ENCODE assay signal across 9 cellular contexts in the genomic region with DNA sequence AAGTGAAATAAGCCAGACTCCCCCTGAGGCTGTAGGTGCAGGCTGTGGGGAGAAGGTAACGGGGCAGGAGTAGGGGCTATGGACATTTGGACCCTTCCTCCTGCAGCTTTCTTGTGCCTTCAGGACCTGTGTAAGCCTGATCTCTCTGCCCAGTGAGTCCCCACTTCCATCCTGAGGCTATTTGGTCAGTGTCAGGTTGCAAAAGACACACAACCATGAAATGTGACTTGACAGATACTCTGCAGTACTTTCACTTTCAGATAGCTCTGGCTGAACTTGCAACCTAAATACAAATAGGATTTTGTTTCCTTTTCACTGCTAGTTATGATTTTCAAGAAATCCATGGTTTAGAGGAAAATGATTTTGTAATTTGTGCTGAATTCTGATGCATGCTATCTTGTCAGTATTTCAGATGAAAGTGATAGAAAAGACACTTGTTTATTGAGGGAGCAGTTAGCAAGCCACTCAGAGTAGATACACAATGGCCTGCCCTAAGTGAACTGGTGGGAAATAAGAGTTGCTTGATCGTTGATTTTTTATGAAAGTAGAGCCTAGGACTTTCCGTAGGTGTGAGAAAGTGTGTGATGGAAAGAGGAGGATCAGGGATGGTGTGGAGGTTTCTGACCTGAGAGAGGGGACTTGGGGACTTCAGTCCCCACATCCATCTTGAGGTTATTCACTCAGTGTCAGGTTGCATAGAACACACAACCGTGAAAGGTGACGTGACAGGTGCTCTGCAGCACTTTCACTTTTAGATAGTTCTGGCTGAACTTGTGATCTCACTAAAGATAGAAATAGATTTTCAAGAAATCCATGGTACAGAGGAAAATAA. TPM values are rescaled to one million over a fixed set of nuclear protein-coding genes. Genes with fewer than 3 reads are reported as not detected.
DNase-seq lines count a peak whose midpoint lies in the region; ATAC-seq, FAIRE-seq and TF ChIP-seq lines count a peak whose summit lies in the region.
"Had no signal": no experiment of that assay in that cellular context is flagged by ENCODE, and none has a peak within 500 bp of the region (broad histone marks: within the 10 kb centered on the region; RNA-seq: fewer than 3 reads in every experiment).

No MANE protein-coding gene starts in this region.

- DNase-seq in A673 (ENCODE audit: low spot score) (no peak), NCI-H69 (lab: John Stamatoyannopoulos, UW) (peak; percentile 80), coronary artery (ENCODE audit: low spot score) (no peak), NCI-H1694 (lab: John Stamatoyannopoulos, UW) (no peak), urothelium cell line (ENCODE audit: low spot score) (no peak)
- DNase-seq: heart right ventricle had no signal

- no TSS peak for BruUV-seq in A673 (replicated peaks; lab: Mats Ljungman, UMichigan)

- no peaks in the 10 kb centered on the region for H3K4me1 ChIP-seq in A673 (ENCODE audit: insufficient read depth, low read length, poor library complexity, severe bottlenecking)

- H3K27me3 ChIP-seq in A673 (replicated peaks; ENCODE audit: insufficient read depth, low read depth, low read length, poor library complexity): peaks cover 25% of the 10 kb centered on the region

- ATAC-seq in GM18498 (IDR thresholded peaks at IDR 0.05; ENCODE audit: unreplicated experiment) (peak; percentile 53), GM18861 (IDR thresholded peaks at IDR 0.05; ENCODE audit: unreplicated experiment) (no peak), HG03025 (IDR thresholded peaks at IDR 0.05; ENCODE audit: low FRiP score, unreplicated experiment) (no peak)

- H3K4me3 ChIP-seq in A673 (ENCODE audit: low read depth, low read length, poor library complexity, severe bottlenecking): peak overlapping the region; percentile 8
- H3K4me3 ChIP-seq in coronary artery: peak overlapping the region; percentile 13
- H3K4me3 ChIP-seq: heart right ventricle had no signal

- CTCF ChIA-PET in A673 (lab: Charles Lee): no interaction called here

- H3K9me3 ChIP-seq in A673 (ENCODE audit: low read depth, low read length, poor library complexity, severe bottlenecking): no peaks in the 10 kb centered on the region
- H3K9me3 ChIP-seq: heart right ventricle had no signal

- no peaks in the 10 kb centered on the region for H3K36me3 ChIP-seq in A673 (ENCODE audit: insufficient read depth, low read length, poor library complexity, severe bottlenecking)
- H3K36me3 ChIP-seq: heart right ventricle had no signal

- TF ChIP-seq CTCF in A673 (conservative IDR thresholded peaks at IDR 0.05; ENCODE audit: low read depth, low read length) (no peak), coronary artery (IDR thresholded peaks at IDR 0.05) (no peak)

- intact Hi-C loops in A673 (cut with micrococcal nuclease; ENCODE audit: unreplicated experiment): no loop called here

- H3K27ac ChIP-seq in A673 (ENCODE audit: low read depth, low read length, poor library complexity, severe bottlenecking): no peak overlapping the region
- no peak overlapping the region for H3K27ac ChIP-seq in coronary artery

- FAIRE-seq in urothelium cell line (lab: Jason Lieb, UNC): no peak

- POLR2A ChIA-PET in A673 (lab: Charles Lee; ENCODE audit: low non-redundant PET): no interaction called here

RNA-seq across cellular contexts. Expression of gene EID2, which starts 18.0 kb away (rescaled TPM):
- 25.0 and 25.2 TPM in 2 replicates for total RNA-seq in A673 (2021)

RNA-seq across cellular contexts. Expression of gene EID2B, which starts 25.4 kb away (rescaled TPM):
- total RNA-seq in A673 (2021): 3.4 and 4.2 TPM in 2 replicates

RNA-seq across cellular contexts. Expression of gene SELENOV, which starts 43.1 kb away (rescaled TPM):
- not detected in 2 replicates for total RNA-seq in A673 (2021)
- total RNA-seq: heart right ventricle had no signal

RNA-seq across cellular contexts. Expression of gene LGALS13, which starts 44.3 kb away (rescaled TPM):
- not detected in 2 replicates for total RNA-seq in A673 (2021)
- total RNA-seq: heart right ventricle had no signal

RNA-seq across cellular contexts. Expression of gene DLL3, which starts 59.3 kb away (rescaled TPM):
- total RNA-seq in A673 (2021): 0.69 and 0.96 TPM in 2 replicates
- total RNA-seq: heart right ventricle had no signal
